8 cellular contexts compared by ENCODE assay signal in genomic region chr2:118521272-118521671, GRCh38.
"Had no signal": no experiment of that assay in that cellular context is flagged by ENCODE, and none has a peak within 500 bp of the region (broad histone marks: within the 10 kb centered on the region; RNA-seq: fewer than 3 reads in every experiment).

No MANE protein-coding gene starts in this region.

- FAIRE-seq: HepG2, HTR-8/SVneo had no signal

- H3K36me3 Mint-ChIP-seq: IgD-negative memory B cell had no signal

- H3K9ac ChIP-seq: KMS-11 had no signal

- H3K4me3 Mint-ChIP-seq: IgD-negative memory B cell had no signal

- ATAC-seq: HepG2 had no signal

- H3K27ac Mint-ChIP-seq: IgD-negative memory B cell had no signal

- DNase-seq: IMR-90, KBM-7, KG1 had no signal

- H3K27ac ChIP-seq: HL-60, KMS-11 had no signal

- H3K4me2 ChIP-seq: KMS-11 had no signal

- H3K4me1 Mint-ChIP-seq: IgD-negative memory B cell had no signal
